In genomic region chr13:114320065-114320464, GRCh38 we compare ENCODE assay signal across 1 cellular context.
TF ChIP-seq lines count a peak whose summit lies in the region.

No MANE protein-coding gene starts in this region.

TF ChIP-seq in GM12878, 131 proteins besides CTCF, POLR2A, EP300 and RAD21:
- TF ChIP-seq, protein P1, sequence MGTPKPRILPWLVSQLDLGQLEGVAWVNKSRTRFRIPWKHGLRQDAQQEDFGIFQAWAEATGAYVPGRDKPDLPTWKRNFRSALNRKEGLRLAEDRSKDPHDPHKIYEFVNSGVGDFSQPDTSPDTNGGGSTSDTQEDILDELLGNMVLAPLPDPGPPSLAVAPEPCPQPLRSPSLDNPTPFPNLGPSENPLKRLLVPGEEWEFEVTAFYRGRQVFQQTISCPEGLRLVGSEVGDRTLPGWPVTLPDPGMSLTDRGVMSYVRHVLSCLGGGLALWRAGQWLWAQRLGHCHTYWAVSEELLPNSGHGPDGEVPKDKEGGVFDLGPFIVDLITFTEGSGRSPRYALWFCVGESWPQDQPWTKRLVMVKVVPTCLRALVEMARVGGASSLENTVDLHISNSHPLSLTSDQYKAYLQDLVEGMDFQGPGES (IDR thresholded peaks at IDR 0.05) = no peak
- TF ChIP-seq NR2C2 (IDR thresholded peaks at IDR 0.05; ENCODE audit: borderline replicate concordance, control insufficient read depth, insufficient read length, low read depth) = no peak
- no peak for TF ChIP-seq TCF12 (IDR thresholded peaks at IDR 0.05; ENCODE audit: low read depth, low read length)
- TF ChIP-seq CREB1 (IDR thresholded peaks at IDR 0.05; ENCODE audit: low read depth) = no peak
- TF ChIP-seq ZNF274 (IDR thresholded peaks at IDR 0.05; ENCODE audit: insufficient read depth, insufficient read length) = no peak
- TF ChIP-seq ZSCAN29 (IDR thresholded peaks at IDR 0.05) = no peak
- no peak for TF ChIP-seq MLLT1 (IDR thresholded peaks at IDR 0.05)
- no peak for TF ChIP-seq SIN3A (IDR thresholded peaks at IDR 0.05; ENCODE audit: low read depth, low read length)
- TF ChIP-seq CBFB (IDR thresholded peaks at IDR 0.05; ENCODE audit: low read depth) = no peak
- no peak for TF ChIP-seq MEF2A (IDR thresholded peaks at IDR 0.05; ENCODE audit: insufficient read depth, low read depth, low read length)
- TF ChIP-seq KAT2A (conservative IDR thresholded peaks at IDR 0.05; ENCODE audit: control insufficient read depth, low read depth, low read length) = no peak
